ENCODE assay signal across 1 cellular context in the genomic region with DNA sequence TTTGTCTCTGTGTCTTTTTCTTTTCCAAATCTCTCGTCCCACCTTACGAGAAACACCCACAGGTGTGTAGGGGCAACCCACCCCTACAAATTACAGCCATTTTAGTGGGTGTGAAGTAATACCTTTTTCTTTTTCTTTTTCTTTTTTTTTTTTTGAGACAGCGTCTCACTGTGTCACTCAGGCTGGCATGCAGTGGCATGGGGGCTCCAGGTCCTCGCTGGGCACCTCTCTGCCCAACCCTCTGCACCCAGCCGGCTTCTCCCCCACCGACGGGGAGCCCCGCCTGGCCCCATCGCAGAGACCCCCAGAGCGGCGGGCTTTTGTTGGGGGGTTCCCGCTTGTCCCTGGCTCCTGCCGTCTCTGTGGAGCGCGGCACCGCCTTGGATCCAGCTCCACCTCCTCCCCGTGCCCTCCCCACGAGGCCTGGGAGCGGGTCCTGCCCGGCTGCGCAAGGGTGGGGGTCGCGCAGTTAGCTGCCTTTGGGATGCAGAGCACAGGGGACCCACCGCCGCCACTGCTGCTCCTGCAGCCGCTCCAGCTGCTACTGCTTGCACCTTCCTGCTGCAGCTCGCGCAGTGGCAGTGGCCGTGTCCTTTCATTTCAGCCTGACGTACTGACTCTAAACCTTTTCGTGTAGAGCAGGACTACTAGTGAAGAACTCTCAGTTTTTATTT.
A peak's percentile ranks its signal among the peaks of the same experiment; 100 is the strongest.
TF ChIP-seq lines count a peak whose summit lies in the region.

No MANE protein-coding gene starts in this region.

TF ChIP-seq in H1, 55 proteins besides CTCF, POLR2A, EP300 and RAD21:
- TF ChIP-seq JUN (IDR thresholded peaks at IDR 0.05; ENCODE audit: low read depth, low read length) (no peak), SP4 (IDR thresholded peaks at IDR 0.05; ENCODE audit: low read length) (peak; percentile 35; the same call in 1 of the 2 replicates), CHD1 (IDR thresholded peaks at IDR 0.05; ENCODE audit: low read depth, low read length) (no peak), SIX5 (IDR thresholded peaks at IDR 0.05; ENCODE audit: low read depth, low read length) (no peak), GTF2F1 (IDR thresholded peaks at IDR 0.05; ENCODE audit: borderline replicate concordance, low read depth, low read length) (peak; percentile 56; the same call in 1 of the 2 replicates), SIN3A (conservative IDR thresholded peaks at IDR 0.05 in 1 of 2, IDR thresholded peaks at IDR 0.05 in 1 of 2; ENCODE audit: low read depth in 1 of 2, low read length in 2 of 2) (0 out of 4 replicates have a peak, but pooled peaks of 1 of the 2 experiments have one; percentile 24), MAFK (IDR thresholded peaks at IDR 0.05; ENCODE audit: low read depth, low read length) (no peak), CTBP2 (IDR thresholded peaks at IDR 0.05; ENCODE audit: borderline replicate concordance, insufficient read depth, insufficient read length, low read length) (peak; percentile 29), NANOG (IDR thresholded peaks at IDR 0.05; ENCODE audit: insufficient read depth, low read depth, low read length, poor library complexity, severe bottlenecking) (no peak), ASH2L (IDR thresholded peaks at IDR 0.05; ENCODE audit: low read length) (no peak), RXRA (IDR thresholded peaks at IDR 0.05; ENCODE audit: insufficient read depth, low read depth, low read length) (no peak), TAF7 (optimal IDR thresholded peaks at IDR 0.05; ENCODE audit: borderline replicate concordance, low read depth, low read length) (peak; percentile 46), POLR2AphosphoS5 (IDR thresholded peaks at IDR 0.05; ENCODE audit: low read depth, low read length) (peak; percentile 67; the same call in 1 of the 2 replicates), SUZ12 (IDR thresholded peaks at IDR 0.05; ENCODE audit: low read length) (no peak), PHF8 (conservative IDR thresholded peaks at IDR 0.05; ENCODE audit: low read depth, low read length) (peak; percentile 45; the same call in 1 of the 2 replicates), TBP (IDR thresholded peaks at IDR 0.05; ENCODE audit: low read depth, low read length) (peak; percentile 54; the same call in 1 of the 2 replicates), TAF1 (IDR thresholded peaks at IDR 0.05; ENCODE audit: low read depth, low read length) (peak; percentile 61; the same call in 1 of the 2 replicates)
- TF ChIP-seq, protein P1, sequence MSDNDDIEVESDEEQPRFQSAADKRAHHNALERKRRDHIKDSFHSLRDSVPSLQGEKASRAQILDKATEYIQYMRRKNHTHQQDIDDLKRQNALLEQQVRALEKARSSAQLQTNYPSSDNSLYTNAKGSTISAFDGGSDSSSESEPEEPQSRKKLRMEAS (IDR thresholded peaks at IDR 0.05): peak; percentile 60; the same call in 1 of the 2 replicates
- TF ChIP-seq, protein P2, sequence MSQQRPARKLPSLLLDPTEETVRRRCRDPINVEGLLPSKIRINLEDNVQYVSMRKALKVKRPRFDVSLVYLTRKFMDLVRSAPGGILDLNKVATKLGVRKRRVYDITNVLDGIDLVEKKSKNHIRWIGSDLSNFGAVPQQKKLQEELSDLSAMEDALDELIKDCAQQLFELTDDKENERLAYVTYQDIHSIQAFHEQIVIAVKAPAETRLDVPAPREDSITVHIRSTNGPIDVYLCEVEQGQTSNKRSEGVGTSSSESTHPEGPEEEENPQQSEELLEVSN (IDR thresholded peaks at IDR 0.05): no peak
